1 cellular context compared by ENCODE assay signal in genomic region chr18:44709297-44710117, GRCh38.
TF ChIP-seq lines count a peak whose summit lies in the region.

No MANE protein-coding gene starts in this region.

TF ChIP-seq in GM23338, 12 proteins besides CTCF, POLR2A, EP300 and RAD21 (continued from another document):
- TF ChIP-seq ZNF462 (CRISPR knock-in tag; IDR thresholded peaks at IDR 0.05) (no peak), ZNF114 (CRISPR knock-in tag; IDR thresholded peaks at IDR 0.05) (no peak), NANOG (IDR thresholded peaks at IDR 0.05; ENCODE audit: borderline replicate concordance) (no peak), POLR2AphosphoS5 (IDR thresholded peaks at IDR 0.05; ENCODE audit: low read depth) (no peak), EZH2phosphoT487 (IDR thresholded peaks at IDR 0.05; ENCODE audit: unreplicated experiment) (no peak), ZNF331 (CRISPR knock-in tag; IDR thresholded peaks at IDR 0.05; ENCODE audit: low read depth) (no peak), ETS1 (IDR thresholded peaks at IDR 0.05) (no peak), STAT1 (IDR thresholded peaks at IDR 0.05; ENCODE audit: unreplicated experiment) (no peak)
